14 cellular contexts compared by ENCODE assay signal in genomic region chr11:76083563-76084451, GRCh38.
A peak's percentile ranks its signal among the peaks of the same experiment; 100 is the strongest.
DNase-seq lines count a peak whose midpoint lies in the region; ATAC-seq and TF ChIP-seq lines count a peak whose summit lies in the region.
"Had no signal": no experiment of that assay in that cellular context is flagged by ENCODE, and none has a peak within 500 bp of the region (broad histone marks: within the 10 kb centered on the region; RNA-seq: fewer than 3 reads in every experiment).

No MANE protein-coding gene starts in this region.

- intact Hi-C loops in Right ventricle myocardium superior (cut with DNase I), result no loop called here
- intact Hi-C loops in left cardiac atrium (cut with DNase I), result no loop called here
- intact Hi-C loops in esophagus squamous epithelium (cut with DNase I), result no loop called here
- intact Hi-C loops in vagina (cut with DNase I), result no loop called here

- H3K9me3 ChIP-seq in esophagus squamous epithelium, result no peaks in the 10 kb centered on the region
- no peaks in the 10 kb centered on the region for H3K9me3 ChIP-seq in vagina
- H3K9me3 ChIP-seq: ascending aorta, transverse colon had no signal

- peak overlapping the region in 3 of 4 donors; percentile 43 to 68 (median 48) for H3K27ac ChIP-seq in esophagus squamous epithelium
- H3K27ac ChIP-seq in vagina, result peak overlapping the region; percentile 20
- H3K27ac ChIP-seq: transverse colon had no signal

- DNase-seq in Right ventricle myocardium superior (no peak), left cardiac atrium (no peak), esophagus squamous epithelium (lab: John Stamatoyannopoulos, UW) (no peak), myocyte (ENCODE audit: low read depth) (peak; percentile 10), vagina (ENCODE audit: extremely low spot score in 2 of 2) (no peak), epidermal melanocyte (ENCODE audit: insufficient read length, low spot score) (no peak)
- DNase-seq: activated B cell treated with CpG ODN at 0.5 μM for 24 hours; activated T-cell treated with anti-CD3 and anti-CD28 coated beads, Interleukin-2, amount 50 U/mL, for 1 hour; NCI-H2171; transverse colon had no signal

- H3K27me3 ChIP-seq in esophagus squamous epithelium (no peaks in the 10 kb centered on the region), vagina (no peaks in the 10 kb centered on the region)
- H3K27me3 ChIP-seq: ascending aorta, transverse colon had no signal

- ATAC-seq in Right ventricle myocardium superior (ENCODE audit: poor library complexity), result peak; percentile 10
- ATAC-seq in left cardiac atrium, result no peak
- no peak for ATAC-seq in HG03460 (IDR thresholded peaks at IDR 0.05; ENCODE audit: unreplicated experiment)
- no peak for ATAC-seq in HG02623 (IDR thresholded peaks at IDR 0.05; ENCODE audit: unreplicated experiment)

- no peaks in the 10 kb centered on the region for H3K4me1 ChIP-seq in esophagus squamous epithelium
- peaks cover 9% of the 10 kb centered on the region for H3K4me1 ChIP-seq in vagina

- TF ChIP-seq CTCF in esophagus squamous epithelium (IDR thresholded peaks at IDR 0.05), result no peak
- no peak for TF ChIP-seq CTCF in vagina (IDR thresholded peaks at IDR 0.05)

- TF ChIP-seq POLR2A in esophagus squamous epithelium (IDR thresholded peaks at IDR 0.05), result no peak
- no peak for TF ChIP-seq POLR2A in vagina (IDR thresholded peaks at IDR 0.05)

- 81% methylated on average over 7 of the region's 7 CpGs for WGBS in esophagus squamous epithelium, 2 donors

- H3K4me3 ChIP-seq in esophagus squamous epithelium, result no peak overlapping the region
- H3K4me3 ChIP-seq in vagina, result no peak overlapping the region
- H3K4me3 ChIP-seq: ascending aorta, skin epidermis, transverse colon had no signal

- H3K36me3 ChIP-seq in esophagus squamous epithelium, result no peaks in the 10 kb centered on the region
- no peaks in the 10 kb centered on the region for H3K36me3 ChIP-seq in vagina
- H3K36me3 ChIP-seq: ascending aorta, transverse colon had no signal
